23 cellular contexts compared by ENCODE assay signal in the genomic region with DNA sequence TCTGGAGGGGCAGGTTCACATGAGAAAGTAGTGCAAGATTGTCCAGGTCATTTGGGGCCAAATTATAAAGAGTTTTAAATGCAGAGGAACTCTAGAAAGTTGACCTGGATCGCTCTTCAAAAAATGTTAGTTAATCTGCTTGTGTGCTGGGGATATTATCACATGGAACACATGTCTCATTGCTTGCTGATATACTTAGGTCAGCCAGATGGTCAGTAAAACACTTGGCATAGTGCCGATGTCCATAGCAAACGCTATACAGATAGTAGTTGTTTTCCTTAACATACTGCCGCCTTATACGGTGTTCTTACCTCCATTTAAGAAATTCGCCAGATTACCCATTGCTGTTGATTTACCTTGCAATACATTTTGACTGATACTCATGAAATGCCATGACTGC.
"Had no signal": no experiment of that assay in that cellular context is flagged by ENCODE, and none has a peak within 500 bp of the region (broad histone marks: within the 10 kb centered on the region; RNA-seq: fewer than 3 reads in every experiment).

No MANE protein-coding gene starts in this region.

- H3K9me3 Mint-ChIP-seq: naive thymus-derived CD8-positive, alpha-beta T cell; nephron progenitor cell; stimulated activated naive CD8-positive, alpha-beta T cell treated with anti-CD3 and anti-CD28 coated beads, Interleukin-15, amount 100 ng/mL, for 72 hours had no signal

- H3K4me2 ChIP-seq: smooth muscle cell had no signal

- FAIRE-seq: keratinocyte had no signal

- DNase-seq: dermis blood vessel endothelial cell; effector memory CD4-positive, alpha-beta T cell; gastrocnemius medialis; head of caudate nucleus; left ventricle myocardium superior; lower lobe of right lung; naive thymus-derived CD8-positive, alpha-beta T cell; nephron progenitor cell; nucleus accumbens; stimulated activated CD4-positive, alpha-beta T cell treated with anti-CD3 and anti-CD28 coated beads, Interleukin-12 subunit alpha, Interleukin-12 subunit beta, amount 100 ng/mL, for 4 hours; stimulated activated CD4-positive, alpha-beta T cell treated with anti-CD3 and anti-CD28 coated beads, Interleukin-1b, Interleukin-23, amount 100 ng/mL, for 48 hours; stimulated activated CD4-positive, alpha-beta T cell treated with anti-CD3 and anti-CD28 coated beads, Interleukin-4, amount 100 ng/mL, for 1 hour; stimulated activated CD8-positive, alpha-beta memory T cell treated with anti-CD3 and anti-CD28 coated beads, Interleukin-4, amount 100 ng/mL, for 48 hours; stimulated activated naive CD4-positive, alpha-beta T cell; stimulated activated naive CD8-positive, alpha-beta T cell treated with anti-CD3 and anti-CD28 coated beads, Interleukin-15, amount 100 ng/mL, for 72 hours; thyroid gland; trophoblast cell had no signal

- H3K4me1 ChIP-seq: gastrocnemius medialis, lower lobe of right lung, prostate gland, right atrium auricular region, thyroid gland, vagina had no signal

- H3K4me3 ChIP-seq: gastrocnemius medialis, lower lobe of right lung, prostate gland, right atrium auricular region, smooth muscle cell, thyroid gland, vagina had no signal

- H3K36me3 ChIP-seq: gastrocnemius medialis, lower lobe of right lung, prostate gland, right atrium auricular region, thyroid gland, vagina had no signal

- H3K9me3 ChIP-seq: gastrocnemius medialis, lower lobe of right lung, prostate gland, right atrium auricular region, thyroid gland, vagina had no signal

- ATAC-seq: gastrocnemius medialis; left ventricle myocardium superior; lower lobe of right lung; naive thymus-derived CD8-positive, alpha-beta T cell; sciatic nerve; stimulated activated naive CD8-positive, alpha-beta T cell treated with anti-CD3 and anti-CD28 coated beads, Interleukin-15, amount 100 ng/mL, for 72 hours had no signal

- H3K36me3 Mint-ChIP-seq: naive thymus-derived CD8-positive, alpha-beta T cell had no signal

- H3K4me1 Mint-ChIP-seq: naive thymus-derived CD8-positive, alpha-beta T cell; nephron progenitor cell; stimulated activated naive CD8-positive, alpha-beta T cell treated with anti-CD3 and anti-CD28 coated beads, Interleukin-15, amount 100 ng/mL, for 72 hours had no signal

- H3K4me3 Mint-ChIP-seq: naive thymus-derived CD8-positive, alpha-beta T cell; nephron progenitor cell; stimulated activated naive CD8-positive, alpha-beta T cell treated with anti-CD3 and anti-CD28 coated beads, Interleukin-15, amount 100 ng/mL, for 72 hours had no signal

- H3K27me3 ChIP-seq: gastrocnemius medialis, right atrium auricular region, thyroid gland, vagina had no signal

- H3K27ac ChIP-seq: gastrocnemius medialis, lower lobe of right lung, prostate gland, right atrium auricular region, thyroid gland, vagina had no signal
